ENCODE assay signal across 8 cellular contexts in genomic region chr10:74151057-74151878, GRCh38. TPM values are rescaled to one million over a fixed set of nuclear protein-coding genes. Genes with fewer than 3 reads are reported as not detected.
DNase-seq lines count a peak whose midpoint lies in the region; ATAC-seq, FAIRE-seq and TF ChIP-seq lines count a peak whose summit lies in the region.

ADK (plus strand) TSS chr10:74151221; CDS start chr10:74151279, 58 bp downstream.

- peak within 1 kb of the TSS; percentile 85 to 90 for H3K27ac ChIP-seq in kidney (ENCODE audit: low read depth in 2 of 2, low read length in 2 of 2)

- peak; percentile 100 for DNase-seq in AG08395 (ENCODE audit: low spot score)
- peak; percentile 98 for DNase-seq in NCI-H345 (lab: John Stamatoyannopoulos, UW)
- peak; percentile 99 for DNase-seq in cerebellar cortex (ENCODE audit: low spot score)
- DNase-seq in kidney: peak; percentile 100
- peak; percentile 100 for DNase-seq in stimulated activated CD4-positive, alpha-beta T cell treated with anti-CD3 and anti-CD28 coated beads, Interleukin-15, amount 100 ng/mL, for 24 hours

- TF ChIP-seq CTCF in kidney (IDR thresholded peaks at IDR 0.05; ENCODE audit: borderline replicate concordance, extremely low read depth, insufficient read depth): peak; percentile 5

- peak; percentile 72 for FAIRE-seq in kidney (lab: Jason Lieb, UNC)

- peak; percentile 65 for ATAC-seq in GM18861 (IDR thresholded peaks at IDR 0.05; ENCODE audit: unreplicated experiment)
- ATAC-seq in HG03097 (IDR thresholded peaks at IDR 0.05; ENCODE audit: low FRiP score, unreplicated experiment): peak; percentile 76
- peak; percentile 92 to 93 for ATAC-seq in activated CD4-positive, CD25-positive, alpha-beta regulatory T cell treated with anti-CD3 and anti-CD28 coated beads, Interleukin-2, amount 50 U/mL, for 24 hours

- peak within 1 kb of the TSS; percentile 74 to 95 for H3K9ac ChIP-seq in kidney (ENCODE audit: low read length in 2 of 2)

- no peaks in the 10 kb centered on the region for H3K36me3 ChIP-seq in kidney (ENCODE audit: control insufficient read depth in 1 of 2, insufficient read depth in 2 of 2, low read length in 2 of 2)

- H3K4me1 ChIP-seq in kidney (ENCODE audit: control insufficient read depth in 1 of 2, insufficient read depth in 1 of 2, low read depth in 1 of 2, low read length in 2 of 2): peaks cover 11 to 12% of the 10 kb centered on the region in 2 donors

- H3K4me3 ChIP-seq in kidney (ENCODE audit: low read length in 2 of 2): peak within 1 kb of the TSS; percentile 82 to 98

- intact Hi-C loops in kidney (cut with DNase I): no loop called here

- no peaks in the 10 kb centered on the region for H3K9me3 ChIP-seq in kidney (ENCODE audit: control insufficient read depth in 1 of 2, low read length in 2 of 2)

RNA-seq across cellular contexts. Expression of gene ADK, which starts in this region (rescaled TPM):
- total RNA-seq in kidney: 33.0 TPM
- polyA plus RNA-seq in kidney (ENCODE audit: insufficient read depth, low read depth, low replicate concordance): 38.3 TPM

Comparison
In these comparisons a context has a peak if more than half of its experiments do, and no peak if none do; other contexts are left out.
1. Peak in every context shown above with its lines: DNase-seq, ATAC-seq, H3K4me3 ChIP-seq and H3K27ac ChIP-seq.